Comparison of ENCODE assay signal across 23 cellular contexts in the genomic region with DNA sequence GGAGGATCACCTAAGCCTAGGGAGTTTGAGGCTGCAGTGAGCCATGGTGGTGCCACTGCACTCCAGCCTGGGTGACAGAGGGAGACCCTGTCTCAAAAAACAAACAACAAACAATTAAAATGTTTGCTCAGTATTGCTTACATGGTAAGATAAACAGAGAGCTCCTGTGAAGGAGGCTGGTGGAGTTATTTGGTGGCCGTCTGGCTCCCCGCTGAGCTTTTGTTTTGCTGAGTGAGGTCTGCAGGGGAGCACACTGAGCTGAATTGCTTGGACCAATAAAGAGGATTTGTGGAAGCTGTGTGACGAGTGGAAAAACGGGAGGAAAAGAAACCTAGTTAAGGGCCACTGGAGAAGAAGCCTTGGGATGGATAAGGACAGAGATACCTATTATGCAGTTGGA. TPM values are rescaled to one million over a fixed set of nuclear protein-coding genes. Genes with fewer than 3 reads are reported as not detected.
DNase-seq lines count a peak whose midpoint lies in the region; ATAC-seq and TF ChIP-seq lines count a peak whose summit lies in the region.
"Had no signal": no experiment of that assay in that cellular context is flagged by ENCODE, and none has a peak within 500 bp of the region (broad histone marks: within the 10 kb centered on the region; RNA-seq: fewer than 3 reads in every experiment).

No MANE protein-coding gene starts in this region.

- no peak overlapping the region for H3K27ac ChIP-seq in suprapubic skin
- H3K27ac ChIP-seq: ascending aorta, sigmoid colon, vagina had no signal

- H3K9me3 ChIP-seq in NT2/D1 (ENCODE audit: insufficient read depth, low read length) (no peaks in the 10 kb centered on the region), suprapubic skin (no peaks in the 10 kb centered on the region)
- H3K9me3 ChIP-seq: ascending aorta, sigmoid colon, vagina had no signal

- no peak overlapping the region for H3K9ac ChIP-seq in NT2/D1 (ENCODE audit: insufficient read length, low read depth)

- no peak for TF ChIP-seq EP300 in suprapubic skin (IDR thresholded peaks at IDR 0.05)

- 75% methylated on average over 4 of the region's 4 CpGs for WGBS in suprapubic skin

- H3K27me3 ChIP-seq in NT2/D1 (ENCODE audit: insufficient read depth, insufficient read length) (no peaks in the 10 kb centered on the region), suprapubic skin (no peaks in the 10 kb centered on the region)
- H3K27me3 ChIP-seq: ascending aorta, sigmoid colon, vagina had no signal

- no peak for ATAC-seq in HG03196 (IDR thresholded peaks at IDR 0.05; ENCODE audit: unreplicated experiment)
- ATAC-seq: HepG2, left ventricle myocardium superior had no signal

- H3K4me1 ChIP-seq in NT2/D1 (ENCODE audit: insufficient read depth, insufficient read length) (no peaks in the 10 kb centered on the region), suprapubic skin (no peaks in the 10 kb centered on the region)
- H3K4me1 ChIP-seq: ascending aorta, sigmoid colon, vagina had no signal

- TF ChIP-seq POLR2A in suprapubic skin (IDR thresholded peaks at IDR 0.05), result no peak

- H3K36me3 ChIP-seq in NT2/D1 (ENCODE audit: insufficient read depth, insufficient read length, low read length), result no peaks in the 10 kb centered on the region
- H3K36me3 ChIP-seq in suprapubic skin, result no peaks in the 10 kb centered on the region
- H3K36me3 ChIP-seq: ascending aorta, sigmoid colon, vagina had no signal

- DNase-seq in ELF-1 (ENCODE audit: low read depth, low spot score) (peak; percentile 89), NCI-H2029 treated with DMSO at 0.1 percent for 48 hours (lab: John Stamatoyannopoulos, UW) (peak; percentile 91), NT2/D1 (ENCODE audit: low read depth, low spot score) (peak; percentile 77), islet precursor cell (peak; percentile 49), suprapubic skin (ENCODE audit: low spot score in 2 of 2) (no peak), NOMO-1 treated with DMSO at 0.1 percent for 48 hours (lab: John Stamatoyannopoulos, UW; ENCODE audit: unreplicated experiment) (no peak)
- DNase-seq: activated CD4-positive, alpha-beta T cell treated with anti-CD3 and anti-CD28 coated beads for 48 hours; activated naive CD4-positive, alpha-beta T cell treated with anti-CD3 and anti-CD28 coated beads, Interleukin-2, amount 50 U/mL, for 16 hours; caudate nucleus; CD4-positive, alpha-beta T cell; DMS79 treated with DMSO at 0.1 percent for 48 hours; head of caudate nucleus; left ventricle myocardium superior; NCI-H1105; NCI-H2227 treated with DMSO at 0.1 percent for 48 hours; nephron progenitor cell; posterior cingulate gyrus; sigmoid colon had no signal

- TF ChIP-seq CTCF in suprapubic skin (IDR thresholded peaks at IDR 0.05), result no peak

- H3K4me3 ChIP-seq in NT2/D1 (ENCODE audit: insufficient read length, low read depth), result no peak overlapping the region
- no peak overlapping the region for H3K4me3 ChIP-seq in suprapubic skin
- H3K4me3 ChIP-seq: ascending aorta, sigmoid colon, vagina had no signal

RNA-seq across cellular contexts. Expression of a gene that starts 41.1 kb away (rescaled TPM):
- total RNA-seq in suprapubic skin, result 1 to 10 TPM; 1.8 to 7.4 (median 3.8) TPM
- total RNA-seq: CD4-positive, alpha-beta T cell; RPMI7951 had no signal

Comparison
In these comparisons a context has a peak if more than half of its experiments do, and no peak if none do; other contexts are left out.
1. DNase-seq: peak in ELF-1 (single experiment), NCI-H2029 treated with DMSO at 0.1 percent for 48 hours (single experiment), NT2/D1 (single experiment) and islet precursor cell (single experiment); none in suprapubic skin (0 of 2) and NOMO-1 treated with DMSO at 0.1 percent for 48 hours (single experiment).